In the genomic region with DNA sequence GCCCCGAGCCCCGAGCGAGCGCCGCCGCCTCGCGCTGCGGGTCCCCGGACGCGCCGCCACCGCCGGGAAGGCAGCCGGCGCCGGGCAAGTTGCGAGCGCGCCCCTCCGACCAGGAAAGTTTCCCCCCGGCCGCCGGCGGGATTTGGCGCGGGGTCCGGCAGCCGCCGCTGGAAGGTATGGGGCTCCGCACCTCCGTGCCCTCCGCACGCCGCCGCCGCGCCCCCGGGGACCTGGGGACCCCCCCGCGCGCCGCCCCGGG, we compare ENCODE assay signal across 9 cellular contexts. TPM values are rescaled to one million over a fixed set of nuclear protein-coding genes. Genes with fewer than 3 reads are reported as not detected.
DNase-seq lines count a peak whose midpoint lies in the region; ATAC-seq and TF ChIP-seq lines count a peak whose summit lies in the region.
"Had no signal": no experiment of that assay in that cellular context is flagged by ENCODE, and none has a peak within 500 bp of the region (broad histone marks: within the 10 kb centered on the region; RNA-seq: fewer than 3 reads in every experiment).

No MANE protein-coding gene starts in this region.

- no peaks in the 10 kb centered on the region for H3K27me3 ChIP-seq in left ventricle myocardium inferior (ENCODE audit: low read depth)
- H3K27me3 ChIP-seq in body of pancreas = peaks cover 0 to 7% of the 10 kb centered on the region in 2 donors
- H3K27me3 ChIP-seq in mucosa of stomach (ENCODE audit: control insufficient read depth, insufficient read depth, low read length) = peaks cover 54% of the 10 kb centered on the region

- H3K27ac Mint-ChIP-seq in type B pancreatic cell = no peak overlapping the region

- H3K36me3 ChIP-seq in left ventricle myocardium inferior = no peaks in the 10 kb centered on the region
- H3K36me3 ChIP-seq in body of pancreas (replicated peaks in 1 of 2; ENCODE audit: insufficient read depth in 1 of 2, low read depth in 2 of 2) = no peaks in the 10 kb centered on the region
- no peaks in the 10 kb centered on the region for H3K36me3 ChIP-seq in mucosa of stomach (ENCODE audit: control insufficient read depth, insufficient read depth, low read length)

- H3K4me1 ChIP-seq in left ventricle myocardium inferior (peaks cover 65% of the 10 kb centered on the region), body of pancreas (peaks cover 20% of the 10 kb centered on the region), mucosa of stomach (ENCODE audit: control insufficient read depth, insufficient read depth, low read length) (peaks cover 17% of the 10 kb centered on the region)

- intact Hi-C loops in left ventricle myocardium inferior (cut with micrococcal nuclease) (loop anchor here (5.0 to 10.0 kb wide), 3 partner anchors 48 to 165 kb away; no protein-coding TSS in a partner anchor), cardiac septum (cut with DNase I) (loop anchor here (1.0 to 10.0 kb wide), 5 partner anchors 40 to 184 kb away; a partner anchor contains a TSS), body of pancreas (cut with DNase I) (no loop called here)

- H3K4me3 Mint-ChIP-seq in type B pancreatic cell = no peak overlapping the region

- no peak for TF ChIP-seq POLR2A in body of pancreas (IDR thresholded peaks at IDR 0.05)

- DNase-seq in left ventricle myocardium inferior = no peak
- no peak for DNase-seq in cardiac septum (ENCODE audit: low spot score)
- no peak for DNase-seq in body of pancreas
- no peak for DNase-seq in type B pancreatic cell (ENCODE audit: extremely low spot score, unreplicated experiment)
- DNase-seq in NOMO-1 treated with dmso at 0.1 percent for 144 hours (lab: John Stamatoyannopoulos, UW; ENCODE audit: unreplicated experiment) = no peak
- DNase-seq in DMS53 (lab: John Stamatoyannopoulos, UW) = no peak

- ATAC-seq in body of pancreas = no peak
- no peak for ATAC-seq in HG03039 (IDR thresholded peaks at IDR 0.05; ENCODE audit: unreplicated experiment)

- TF ChIP-seq CTCF in left ventricle myocardium inferior (IDR thresholded peaks at IDR 0.05; ENCODE audit: borderline replicate concordance) (no peak), body of pancreas (IDR thresholded peaks at IDR 0.05) (no peak), type B pancreatic cell (conservative IDR thresholded peaks at IDR 0.05) (no peak)

- H3K27me3 Mint-ChIP-seq in type B pancreatic cell = peaks cover 24% of the 10 kb centered on the region

- H3K9ac ChIP-seq in mucosa of stomach (ENCODE audit: low read length) = peak overlapping the region; percentile 61

- peak overlapping the region; percentile 96 for H3K4me3 ChIP-seq in left ventricle myocardium inferior
- H3K4me3 ChIP-seq in body of pancreas = peak overlapping the region; percentile 10 to 26
- no peak overlapping the region for H3K4me3 ChIP-seq in mucosa of stomach (ENCODE audit: low read length)
- H3K4me3 ChIP-seq: mucosa of descending colon had no signal

- no peaks in the 10 kb centered on the region for H3K36me3 Mint-ChIP-seq in type B pancreatic cell

- H3K27ac ChIP-seq in left ventricle myocardium inferior (replicated peaks) (peak overlapping the region; percentile 95), body of pancreas (no peak overlapping the region)

- H3K9me3 Mint-ChIP-seq in type B pancreatic cell = no peaks in the 10 kb centered on the region

- H3K4me1 Mint-ChIP-seq in type B pancreatic cell (ENCODE audit: unreplicated experiment) = peaks cover 39% of the 10 kb centered on the region

- no CpG with 5 or more reads among the region's 45 CpGs for WGBS in body of pancreas, 2 donors

- H3K9me3 ChIP-seq in left ventricle myocardium inferior (replicated peaks) (no peaks in the 10 kb centered on the region), body of pancreas (no peaks in the 10 kb centered on the region), mucosa of stomach (ENCODE audit: control insufficient read depth, low read length) (no peaks in the 10 kb centered on the region)
- H3K9me3 ChIP-seq: mucosa of descending colon had no signal

RNA-seq across cellular contexts. Expression of a gene that starts 0.3 kb away (rescaled TPM):
- total RNA-seq in left ventricle myocardium inferior (129 TPM), cardiac septum (153 TPM), body of pancreas (1 to 10 TPM; 2.1 to 3.0 TPM), type B pancreatic cell (ENCODE audit: low replicate concordance) (29.0 and 52.8 TPM in 2 replicates)
